ENCODE assay signal across 27 cellular contexts in the genomic region with DNA sequence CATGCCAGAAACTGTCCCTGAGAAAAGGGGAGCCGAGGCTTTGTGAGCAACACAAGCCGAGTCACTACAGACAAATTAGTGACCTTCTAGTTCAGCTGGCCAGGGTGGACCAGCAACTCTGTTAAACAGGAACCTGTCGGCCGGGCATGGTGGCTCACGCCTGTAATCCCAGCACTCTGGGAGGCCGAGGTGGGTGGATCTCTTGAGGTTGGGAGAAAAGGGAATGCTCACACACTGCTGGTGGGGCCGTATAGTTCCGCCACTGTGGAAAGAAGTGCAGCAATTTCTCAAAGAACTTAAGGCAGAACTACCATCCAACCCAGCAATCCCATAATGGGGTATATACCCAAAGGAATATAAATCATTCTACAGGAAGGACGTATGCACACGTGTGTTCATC.
"Had no signal": no experiment of that assay in that cellular context is flagged by ENCODE, and none has a peak within 500 bp of the region (broad histone marks: within the 10 kb centered on the region; RNA-seq: fewer than 3 reads in every experiment).

No MANE protein-coding gene starts in this region.

- H3K9me3 Mint-ChIP-seq: immature natural killer cell; memory B cell; natural killer cell treated with Interleukin-12 subunit alpha and Interleukin-12 subunit beta and Interleukin-15 and Interleukin-18, amount 100 ng/mL, for 72 hours; stimulated activated naive CD8-positive, alpha-beta T cell treated with anti-CD3 and anti-CD28 coated beads, Interleukin-15, amount 100 ng/mL, for 72 hours had no signal

- H3K4me1 Mint-ChIP-seq: immature natural killer cell; memory B cell; stimulated activated memory B cell treated with anti-CD40 and anti-IgM and Interleukin-4, amounts not matched to agents 10 μg/mL and 1 μg/mL and 100 μg/mL, for 72 hours had no signal

- H3K9me3 ChIP-seq: heart left ventricle, left ventricle myocardium inferior, mucosa of descending colon, ovary, prostate gland, sigmoid colon, testis, thyroid gland, transverse colon, uterus had no signal

- H3K4me1 ChIP-seq: heart left ventricle, prostate gland, sigmoid colon, thyroid gland, transverse colon, uterus had no signal

- DNase-seq: heart left ventricle; hypothalamus; immature natural killer cell; left ventricle myocardium inferior; midbrain; mucosa of descending colon; naive thymus-derived CD4-positive, alpha-beta T cell; retina; right cardiac atrium; sigmoid colon; small intestine; stimulated activated CD4-positive, alpha-beta T cell treated with anti-CD3 and anti-CD28 coated beads, Interleukin-1b, Interleukin-23, amount 100 ng/mL, for 48 hours; stimulated activated CD4-positive, alpha-beta T cell treated with anti-CD3 and anti-CD28 coated beads, Interleukin-2, amount 100 ng/mL, for 48 hours; stimulated activated CD4-positive, alpha-beta T cell treated with anti-CD3 and anti-CD28 coated beads, Interleukin-4, amount 100 ng/mL, for 4 hours; stimulated activated CD8-positive, alpha-beta memory T cell treated with anti-CD3 and anti-CD28 coated beads, Interleukin-4, amount 100 ng/mL, for 48 hours; stimulated activated naive CD4-positive, alpha-beta T cell treated with Interleukin-2 at 50 U/mL for 16 hours; stimulated activated naive CD8-positive, alpha-beta T cell treated with anti-CD3 and anti-CD28 coated beads, Interleukin-15, amount 100 ng/mL, for 72 hours; testis; thyroid gland; transverse colon; uterus had no signal

- H3K27ac Mint-ChIP-seq: immature natural killer cell; memory B cell; naive thymus-derived CD4-positive, alpha-beta T cell; natural killer cell treated with Interleukin-12 subunit alpha and Interleukin-12 subunit beta and Interleukin-15 and Interleukin-18, amount 100 ng/mL, for 72 hours; stimulated activated memory B cell treated with anti-CD40 and anti-IgM and Interleukin-4, amounts not matched to agents 10 μg/mL and 1 μg/mL and 100 μg/mL, for 72 hours; stimulated activated naive CD8-positive, alpha-beta T cell treated with anti-CD3 and anti-CD28 coated beads, Interleukin-15, amount 100 ng/mL, for 72 hours had no signal

- H3K27me3 ChIP-seq: heart left ventricle, ovary, testis, thyroid gland, transverse colon, uterus had no signal

- H3K4me3 Mint-ChIP-seq: immature natural killer cell; memory B cell; naive thymus-derived CD4-positive, alpha-beta T cell; natural killer cell treated with Interleukin-12 subunit alpha and Interleukin-12 subunit beta and Interleukin-15 and Interleukin-18, amount 100 ng/mL, for 72 hours; stimulated activated memory B cell treated with anti-CD40 and anti-IgM and Interleukin-4, amounts not matched to agents 10 μg/mL and 1 μg/mL and 100 μg/mL, for 72 hours; stimulated activated naive CD8-positive, alpha-beta T cell treated with anti-CD3 and anti-CD28 coated beads, Interleukin-15, amount 100 ng/mL, for 72 hours had no signal

- FAIRE-seq: islet of Langerhans, small intestine had no signal

- H3K27ac ChIP-seq: heart left ventricle, left ventricle myocardium inferior, ovary, prostate gland, sigmoid colon, testis, thyroid gland, transverse colon, uterus had no signal

- H3K36me3 ChIP-seq: heart left ventricle, left ventricle myocardium inferior, ovary, prostate gland, sigmoid colon, thyroid gland, transverse colon, uterus had no signal

- H3K4me3 ChIP-seq: heart left ventricle, left ventricle myocardium inferior, mucosa of descending colon, ovary, prostate gland, sigmoid colon, testis, thyroid gland, transverse colon, uterus had no signal

- ATAC-seq: heart left ventricle; mucosa of descending colon; naive thymus-derived CD4-positive, alpha-beta T cell; natural killer cell treated with Interleukin-12 subunit alpha and Interleukin-12 subunit beta and Interleukin-15 and Interleukin-18, amount 100 ng/mL, for 72 hours; right cardiac atrium; stimulated activated memory B cell treated with anti-CD40 and anti-IgM and Interleukin-4, amounts not matched to agents 10 μg/mL and 1 μg/mL and 100 μg/mL, for 72 hours; stimulated activated naive CD8-positive, alpha-beta T cell treated with anti-CD3 and anti-CD28 coated beads, Interleukin-15, amount 100 ng/mL, for 72 hours had no signal

- H3K27me3 Mint-ChIP-seq: stimulated activated naive CD8-positive, alpha-beta T cell treated with anti-CD3 and anti-CD28 coated beads, Interleukin-15, amount 100 ng/mL, for 72 hours had no signal

- H3K36me3 Mint-ChIP-seq: immature natural killer cell; memory B cell; natural killer cell treated with Interleukin-12 subunit alpha and Interleukin-12 subunit beta and Interleukin-15 and Interleukin-18, amount 100 ng/mL, for 72 hours; stimulated activated memory B cell treated with anti-CD40 and anti-IgM and Interleukin-4, amounts not matched to agents 10 μg/mL and 1 μg/mL and 100 μg/mL, for 72 hours had no signal
